ENCODE assay signal across 8 cellular contexts in genomic region chr2:95389256-95390119, GRCh38. TPM values are rescaled to one million over a fixed set of nuclear protein-coding genes. Genes with fewer than 3 reads are reported as not detected.
DNase-seq lines count a peak whose midpoint lies in the region; ATAC-seq and TF ChIP-seq lines count a peak whose summit lies in the region.
"Had no signal": no experiment of that assay in that cellular context is flagged by ENCODE, and none has a peak within 500 bp of the region (broad histone marks: within the 10 kb centered on the region; RNA-seq: fewer than 3 reads in every experiment).

No MANE protein-coding gene starts in this region.

- H3K4me1 Mint-ChIP-seq in HFFc6 (ENCODE audit: low read depth) (no peaks in the 10 kb centered on the region), glutamatergic neuron (ENCODE audit: low read depth, unreplicated experiment) (no peaks in the 10 kb centered on the region)
- H3K4me1 Mint-ChIP-seq in activated T-helper 2 cell treated with anti-CD3 and anti-CD28 coated beads, Interferon-gamma antibody, Interleukin-2, Interleukin-4, amounts not matched to agents 10 μg/mL and 5 μg/mL and 100 μg/mL, durations not matched to agents 14 hours and 24 hours and 36 hours (ENCODE audit: low read depth) = peaks cover 2% of the 10 kb centered on the region

- CTCF ChIA-PET in GM10248 (lab: Yijun Ruan, JAX) = interaction anchor here (0.7 to 4.3 kb wide), 21 partner anchors 8 to 342 kb away, joined by 3 to 47 read pairs (median 6); partner anchors contain the start of gene FAHD2A

- H3K4me3 ChIP-seq in ovary = no peak overlapping the region

- H3K27me3 ChIP-seq in ovary = no peaks in the 10 kb centered on the region

- H3K27me3 Mint-ChIP-seq in HFFc6 (ENCODE audit: insufficient read depth) = peaks cover 15% of the 10 kb centered on the region
- H3K27me3 Mint-ChIP-seq in activated T-helper 2 cell treated with anti-CD3 and anti-CD28 coated beads, Interferon-gamma antibody, Interleukin-2, Interleukin-4, amounts not matched to agents 10 μg/mL and 5 μg/mL and 100 μg/mL, durations not matched to agents 14 hours and 24 hours and 36 hours (ENCODE audit: low read depth) = no peaks in the 10 kb centered on the region
- peaks cover 6% of the 10 kb centered on the region for H3K27me3 Mint-ChIP-seq in glutamatergic neuron (ENCODE audit: unreplicated experiment)

- H3K9me3 Mint-ChIP-seq in HFFc6 (no peaks in the 10 kb centered on the region), glutamatergic neuron (ENCODE audit: unreplicated experiment) (peaks cover 4% of the 10 kb centered on the region)
- no peaks in the 10 kb centered on the region for H3K9me3 Mint-ChIP-seq in activated T-helper 2 cell treated with anti-CD3 and anti-CD28 coated beads, Interferon-gamma antibody, Interleukin-2, Interleukin-4, amounts not matched to agents 10 μg/mL and 5 μg/mL and 100 μg/mL, durations not matched to agents 14 hours and 24 hours and 36 hours

- H3K4me1 ChIP-seq in ovary (ENCODE audit: insufficient read depth) = peaks cover 30% of the 10 kb centered on the region

- TF ChIP-seq CTCF in GM10248 (IDR thresholded peaks at IDR 0.05; ENCODE audit: control extremely low read depth, extremely low read depth, low read depth, missing control alignments) (peak; percentile 87), HFFc6 (IDR thresholded peaks at IDR 0.05) (peak; percentile 98), glutamatergic neuron (IDR thresholded peaks at IDR 0.05; ENCODE audit: partially characterized antibody, unreplicated experiment) (peak; percentile 97), ovary (IDR thresholded peaks at IDR 0.05) (peak; percentile 49 to 66 (median 58))

- TF ChIP-seq POLR2A in ovary (IDR thresholded peaks at IDR 0.05) = no peak

- H3K9me3 ChIP-seq in ovary = no peaks in the 10 kb centered on the region

- ATAC-seq in HG03460 (IDR thresholded peaks at IDR 0.05; ENCODE audit: unreplicated experiment) = no peak

- no peak for TF ChIP-seq EP300 in ovary (IDR thresholded peaks at IDR 0.05)

- H3K27ac Mint-ChIP-seq in HFFc6 (no peak overlapping the region), glutamatergic neuron (ENCODE audit: unreplicated experiment) (no peak overlapping the region)
- H3K27ac Mint-ChIP-seq in activated T-helper 2 cell treated with anti-CD3 and anti-CD28 coated beads, Interferon-gamma antibody, Interleukin-2, Interleukin-4, amounts not matched to agents 10 μg/mL and 5 μg/mL and 100 μg/mL, durations not matched to agents 14 hours and 24 hours and 36 hours = no peak overlapping the region
- H3K27ac Mint-ChIP-seq: activated naive CD8-positive, alpha-beta T cell had no signal

- H3K36me3 ChIP-seq in ovary = no peaks in the 10 kb centered on the region

- H3K27ac ChIP-seq in ovary = no peak overlapping the region

- 59 to 63% (median 60%) methylated on average over 44 of the region's 44 CpGs for WGBS in ovary, 3 donors

- H3K4me3 Mint-ChIP-seq in HFFc6 = no peak overlapping the region
- H3K4me3 Mint-ChIP-seq in activated T-helper 2 cell treated with anti-CD3 and anti-CD28 coated beads, Interferon-gamma antibody, Interleukin-2, Interleukin-4, amounts not matched to agents 10 μg/mL and 5 μg/mL and 100 μg/mL, durations not matched to agents 14 hours and 24 hours and 36 hours (ENCODE audit: low read depth) = no peak overlapping the region
- H3K4me3 Mint-ChIP-seq in glutamatergic neuron (ENCODE audit: unreplicated experiment) = no peak overlapping the region
- H3K4me3 Mint-ChIP-seq: activated naive CD8-positive, alpha-beta T cell had no signal

- H3K36me3 Mint-ChIP-seq in HFFc6 (ENCODE audit: low read depth) (no peaks in the 10 kb centered on the region), glutamatergic neuron (ENCODE audit: unreplicated experiment) (no peaks in the 10 kb centered on the region)
- H3K36me3 Mint-ChIP-seq in activated T-helper 2 cell treated with anti-CD3 and anti-CD28 coated beads, Interferon-gamma antibody, Interleukin-2, Interleukin-4, amounts not matched to agents 10 μg/mL and 5 μg/mL and 100 μg/mL, durations not matched to agents 14 hours and 24 hours and 36 hours (ENCODE audit: low read depth) = no peaks in the 10 kb centered on the region
- H3K36me3 Mint-ChIP-seq: activated naive CD8-positive, alpha-beta T cell had no signal

- intact Hi-C loops in activated T-helper 2 cell treated with anti-CD3 and anti-CD28 coated beads, Interferon-gamma antibody, Interleukin-2, Interleukin-4, amounts not matched to agents 10 μg/mL and 5 μg/mL and 100 μg/mL, durations not matched to agents 14 hours and 24 hours and 36 hours (cut with micrococcal nuclease) = loop anchor here (2.0 kb wide), 1 partner anchor 339 kb away; no protein-coding TSS in a partner anchor
- intact Hi-C loops in ovary (cut with DNase I) = loop anchor here in 1 of 4 donors (5.0 kb wide), 1 partner anchor 42 kb away; no protein-coding TSS in a partner anchor

- DNase-seq in GM10248 (ENCODE audit: extremely low spot score) (peak; percentile 85), HFFc6 (peak; percentile 42), NOMO-1 treated with DMSO at 0.1 percent for 48 hours (lab: John Stamatoyannopoulos, UW; ENCODE audit: unreplicated experiment) (peak; percentile 29), glutamatergic neuron (peak; percentile 83), ovary (peak; percentile 46 to 85 (median 69))
- DNase-seq in activated T-helper 2 cell treated with anti-CD3 and anti-CD28 coated beads, Interferon-gamma antibody, Interleukin-2, Interleukin-4, amounts not matched to agents 10 μg/mL and 5 μg/mL and 100 μg/mL, durations not matched to agents 14 hours and 24 hours and 36 hours (ENCODE audit: low spot score) = peak; percentile 49

- POLR2A ChIA-PET in GM10248 (lab: Yijun Ruan, JAX) = no interaction called here

RNA-seq across cellular contexts. Expression of gene FAHD2A, which starts 13.0 kb away (rescaled TPM):
- 10 to 100 TPM; 23.1 to 28.0 (median 26.3) TPM for total RNA-seq in HFFc6 (2021; fragmentation: NEBNext Ultra II Directional; extraction: Animal tissue kit (Norgen Biotek cat#: 25700))
- total RNA-seq in activated T-helper 2 cell treated with anti-CD3 and anti-CD28 coated beads, Interferon-gamma antibody, Interleukin-2, Interleukin-4, amounts not matched to agents 10 μg/mL and 5 μg/mL and 100 μg/mL, durations not matched to agents 14 hours and 24 hours and 36 hours = 32.5 and 40.3 TPM in 2 replicates
- total RNA-seq in glutamatergic neuron (ENCODE audit: unreplicated experiment) (50.3 TPM), ovary (10 to 100 TPM; 15.3 to 33.6 (median 29.2) TPM)
- polyA plus RNA-seq in ovary = 10 to 100 TPM; 25.0 to 30.2 TPM

Comparison
In these comparisons a context has a peak if more than half of its experiments do, and no peak if none do; other contexts are left out.
1. DNase-seq: peak in every context shown above with its lines; median percentile 85 in GM10248; 83 in glutamatergic neuron; 69 in ovary; 49 in activated T-helper 2 cell treated with anti-CD3 and anti-CD28 coated beads, Interferon-gamma antibody, Interleukin-2, Interleukin-4, amounts not matched to agents 10 μg/mL and 5 μg/mL and 100 μg/mL, durations not matched to agents 14 hours and 24 hours and 36 hours; 42 in HFFc6; 29 in NOMO-1 treated with DMSO at 0.1 percent for 48 hours.